12 cellular contexts compared by ENCODE assay signal in the genomic region with DNA sequence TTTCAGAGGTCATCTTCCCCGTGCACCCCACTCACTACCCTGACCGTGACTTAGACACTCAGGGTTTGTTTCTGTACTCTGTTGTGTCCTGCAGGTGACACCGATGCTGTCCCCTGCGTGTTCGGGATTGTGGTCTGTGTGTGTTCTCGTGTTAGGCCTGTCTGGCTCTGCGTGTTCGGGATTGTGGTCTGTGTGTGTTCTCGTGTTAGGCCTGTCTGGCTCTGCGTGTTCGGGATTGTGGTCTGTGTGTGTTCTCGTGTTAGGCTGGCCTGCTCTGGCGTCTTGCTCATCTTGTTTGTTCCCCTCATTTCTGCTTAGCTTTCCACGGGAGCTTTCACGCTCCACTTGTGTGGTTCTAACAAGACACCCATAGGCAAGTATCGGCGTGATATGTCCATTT. TPM values are rescaled to one million over a fixed set of nuclear protein-coding genes. Genes with fewer than 3 reads are reported as not detected.
DNase-seq lines count a peak whose midpoint lies in the region; ATAC-seq, FAIRE-seq and TF ChIP-seq lines count a peak whose summit lies in the region.
"Not testable (repeated sequence)": the region's sequence is repeated elsewhere in the genome, so short reads cannot be mapped to it uniquely, and the experiment has no call there.
"Had no signal": no experiment of that assay in that cellular context is flagged by ENCODE, and none has a peak within 500 bp of the region (broad histone marks: within the 10 kb centered on the region; RNA-seq: fewer than 3 reads in every experiment).

No MANE protein-coding gene starts in this region.

- intact Hi-C loops in Right ventricle myocardium inferior (cut with DNase I) = not testable (repeated sequence)

- not testable (repeated sequence) for ATAC-seq in Right ventricle myocardium inferior

- H3K27me3 Mint-ChIP-seq in astrocyte (ENCODE audit: low read depth, unreplicated experiment); chondrocyte (ENCODE audit: low read depth); neural progenitor cell (ENCODE audit: insufficient read depth, low read depth): not testable (repeated sequence)

- not testable (repeated sequence) for H3K27me3 ChIP-seq in BLaER1 treated with 17β-estradiol and CSF1 and Interleukin-3, amounts not matched to agents 10 nM and 100 nM; WERI-Rb-1 (ENCODE audit: insufficient read depth, low read depth, severe bottlenecking); astrocyte (ENCODE audit: insufficient read depth, low read length); neural progenitor cell; suprapubic skin

- H3K4me2 ChIP-seq in BLaER1 treated with 17β-estradiol and CSF1 and Interleukin-3, amounts not matched to agents 10 nM and 100 nM = peak overlapping the region in 9 of 11 experiments; percentile 7 to 96 (median 88); a peak in 14 of 22 replicates
- H3K4me2 ChIP-seq in astrocyte (ENCODE audit: low read length); neural progenitor cell: not testable (repeated sequence)

- not testable (repeated sequence) for H3K36me3 Mint-ChIP-seq in astrocyte (ENCODE audit: low read depth, unreplicated experiment); chondrocyte (ENCODE audit: low read depth); neural progenitor cell

- TF ChIP-seq POLR2A in suprapubic skin (IDR thresholded peaks at IDR 0.05) = not testable (repeated sequence)

- not testable (repeated sequence) for H3K4me3 Mint-ChIP-seq in astrocyte (ENCODE audit: unreplicated experiment); chondrocyte (ENCODE audit: unreplicated experiment)
- peak overlapping the region; percentile 19 for H3K4me3 Mint-ChIP-seq in neural progenitor cell

- H3K4me3 ChIP-seq in BLaER1 treated with 17β-estradiol and CSF1 and Interleukin-3, amounts not matched to agents 10 nM and 100 nM; HEK293 (ENCODE audit: low read depth, low read length); WERI-Rb-1 (ENCODE audit: low read depth, low read length); astrocyte (ENCODE audit: insufficient read depth, low read depth, low read length); neural progenitor cell; suprapubic skin: not testable (repeated sequence)

- not testable (repeated sequence) for H3K27ac ChIP-seq in BLaER1 treated with 17β-estradiol and CSF1 and Interleukin-3, amounts not matched to agents 10 nM and 100 nM; HEK293 (ENCODE audit: extremely low read depth, low read depth, low read length); WERI-Rb-1; astrocyte (ENCODE audit: low read depth, low read length); neural progenitor cell; suprapubic skin

- not testable (repeated sequence) for FAIRE-seq in astrocyte (lab: Jason Lieb, UNC)

- H3K9me3 ChIP-seq in BLaER1 treated with 17β-estradiol and CSF1 and Interleukin-3, amounts not matched to agents 10 nM and 100 nM (replicated peaks in 1 of 11); HEK293 (ENCODE audit: control insufficient read depth, insufficient read depth, low read depth, low read length); WERI-Rb-1 (ENCODE audit: severe bottlenecking); astrocyte (ENCODE audit: insufficient read depth, low read depth, low read length); neural progenitor cell (ENCODE audit: low read depth); suprapubic skin: not testable (repeated sequence)

- H3K4me1 ChIP-seq in BLaER1 treated with 17β-estradiol and CSF1 and Interleukin-3, amounts not matched to agents 10 nM and 100 nM = peaks cover 43 to 89% (median 79%) of the 10 kb centered on the region in 10 experiments
- not testable (repeated sequence) for H3K4me1 ChIP-seq in HEK293 (ENCODE audit: control insufficient read depth, insufficient read depth, low read length); astrocyte (ENCODE audit: insufficient read depth, low read length)
- H3K4me1 ChIP-seq in neural progenitor cell = peaks cover 30% of the 10 kb centered on the region
- peaks cover 27% of the 10 kb centered on the region for H3K4me1 ChIP-seq in suprapubic skin

- not testable (repeated sequence) for H3K9me3 Mint-ChIP-seq in astrocyte (ENCODE audit: unreplicated experiment); chondrocyte (ENCODE audit: low read depth); neural progenitor cell

- POLR2A ChIA-PET in HEK293 (lab: Yijun Ruan, JAX) = not testable (repeated sequence)

- H4K20me1 ChIP-seq in BLaER1 treated with 17β-estradiol and CSF1 and Interleukin-3, amounts not matched to agents 10 nM and 100 nM = peaks cover 68 to 100% (median 94%) of the 10 kb centered on the region in 11 experiments; a peak in 21 of 22 replicates
- H4K20me1 ChIP-seq in astrocyte (ENCODE audit: insufficient read depth, low read length) (peaks cover 60% of the 10 kb centered on the region), neural progenitor cell (ENCODE audit: low read depth) (peaks cover 27% of the 10 kb centered on the region)

- H3F3A ChIP-seq in neural progenitor cell (ENCODE audit: low read depth) = not testable (repeated sequence)

- H3K4me1 Mint-ChIP-seq in astrocyte (ENCODE audit: low read depth, unreplicated experiment); chondrocyte (ENCODE audit: low read depth): not testable (repeated sequence)
- peaks cover 67% of the 10 kb centered on the region for H3K4me1 Mint-ChIP-seq in neural progenitor cell

- not testable (repeated sequence) for H2AFZ ChIP-seq in astrocyte (ENCODE audit: low read depth, low read length); neural progenitor cell (replicated peaks)

- CTCF ChIA-PET in HEK293 (lab: Yijun Ruan, JAX) = not testable (repeated sequence)

- H3K27ac Mint-ChIP-seq in astrocyte (ENCODE audit: unreplicated experiment) (peak overlapping the region; percentile 27), neural progenitor cell (peak overlapping the region; percentile 3)
- H3K27ac Mint-ChIP-seq in chondrocyte (ENCODE audit: unreplicated experiment) = not testable (repeated sequence)

- DNase-seq in WERI-Rb-1 = peak; percentile 1
- DNase-seq in astrocyte (ENCODE audit: low read depth); neural progenitor cell (ENCODE audit: low spot score): not testable (repeated sequence)
- DNase-seq in chondrocyte (ENCODE audit: low spot score) = peak; percentile 15
- DNase-seq in Right ventricle myocardium inferior (ENCODE audit: missing footprints) = peak; percentile 22
- DNase-seq in suprapubic skin (ENCODE audit: low spot score in 2 of 2) = peak; percentile 19 to 65

- peaks cover 11% of the 10 kb centered on the region for H3K79me2 ChIP-seq in astrocyte (ENCODE audit: insufficient read depth, low read length)
- not testable (repeated sequence) for H3K79me2 ChIP-seq in neural progenitor cell (ENCODE audit: low read depth)

- not testable (repeated sequence) for TF ChIP-seq CTCF in HEK293 (tag by site-specific recombination; IDR thresholded peaks at IDR 0.05); WERI-Rb-1 (IDR thresholded peaks at IDR 0.05; ENCODE audit: low read depth, low read length); astrocyte (IDR thresholded peaks at IDR 0.05; ENCODE audit: insufficient read depth, low read depth, low read length); chondrocyte (IDR thresholded peaks at IDR 0.05); neural progenitor cell (IDR thresholded peaks at IDR 0.05); suprapubic skin (IDR thresholded peaks at IDR 0.05)

- not testable (repeated sequence) for TF ChIP-seq EP300 in suprapubic skin (IDR thresholded peaks at IDR 0.05)

- H3K9ac ChIP-seq in BLaER1 treated with 17β-estradiol and CSF1 and Interleukin-3, amounts not matched to agents 10 nM and 100 nM = peak overlapping the region in 1 of 11 experiments; percentile 4; a peak in 1 of 22 replicates
- H3K9ac ChIP-seq in astrocyte (ENCODE audit: low read length); neural progenitor cell: not testable (repeated sequence)

- H3K36me3 ChIP-seq in BLaER1 treated with 17β-estradiol and CSF1 and Interleukin-3, amounts not matched to agents 10 nM and 100 nM = peaks cover 9 to 19% (median 13%) of the 10 kb centered on the region in 11 experiments; a peak in 21 of 22 replicates
- not testable (repeated sequence) for H3K36me3 ChIP-seq in HEK293 (ENCODE audit: control insufficient read depth in 2 of 2, insufficient read depth in 1 of 2, low read length in 2 of 2); WERI-Rb-1; astrocyte (ENCODE audit: insufficient read depth, low read length); neural progenitor cell
- H3K36me3 ChIP-seq in suprapubic skin = peaks cover 23% of the 10 kb centered on the region

- 93% methylated on average over 17 of the region's 17 CpGs for WGBS in suprapubic skin

TF ChIP-seq in HEK293, 187 proteins besides CTCF, POLR2A, EP300 and RAD21:
- TF ChIP-seq ZNF600 (tag by site-specific recombination; IDR thresholded peaks at IDR 0.05) (0 out of 2 replicates have a peak, but pooled peaks have one; percentile 28), ZNF274 (tag by site-specific recombination; IDR thresholded peaks at IDR 0.05; ENCODE audit: borderline replicate concordance) (peak; percentile 53; the same call in 1 of the 2 replicates)
- TF ChIP-seq ZNF274 (IDR thresholded peaks at IDR 0.05; ENCODE audit: low read length) = not testable (repeated sequence)

RNA-seq across cellular contexts. Expression of a gene that starts 30.6 kb away (rescaled TPM):
- total RNA-seq in astrocyte (0.38 and 0.52 TPM in 2 replicates), chondrocyte (0.28 to 0.36 TPM (median 0.35 TPM) in 3 replicates), Right ventricle myocardium inferior (1.5 TPM), neural progenitor cell (ENCODE audit: low replicate concordance) (not detected in 2 replicates), suprapubic skin (not detected)
- total RNA-seq: Daoy, GM23248 had no signal

RNA-seq across cellular contexts. Expression of a gene that starts 51.9 kb away (rescaled TPM):
- total RNA-seq in astrocyte = not detected in 2 replicates
- 0.37 TPM in 1 of 3 replicates, not detected in the others for total RNA-seq in chondrocyte
- 35.5 TPM for total RNA-seq in Right ventricle myocardium inferior
- total RNA-seq in neural progenitor cell (ENCODE audit: low replicate concordance) = 0.22 TPM in 1 of 2 replicates, not detected in the other
- 10 to 100 TPM in 1 of 4 donors, 1 to 10 TPM in 3; 1.7 to 11.2 (median 2.6) TPM for total RNA-seq in suprapubic skin
- total RNA-seq: A673; CD4-positive, alpha-beta T cell; GM23248 had no signal
